In genomic region chr10:71850021-71850744, GRCh38 we compare ENCODE assay signal across 8 cellular contexts. TPM values are rescaled to one million over a fixed set of nuclear protein-coding genes. Genes with fewer than 3 reads are reported as not detected.
A peak's percentile ranks its signal among the peaks of the same experiment; 100 is the strongest.
DNase-seq lines count a peak whose midpoint lies in the region; ATAC-seq, FAIRE-seq and TF ChIP-seq lines count a peak whose summit lies in the region.

No MANE protein-coding gene starts in this region.

- no peak for DNase-seq in GM19239 (ENCODE audit: insufficient read length, low spot score)
- no peak for DNase-seq in T-helper 17 cell
- DNase-seq in foreskin fibroblast = no peak
- DNase-seq in skeletal muscle cell (ENCODE audit: low read depth) = no peak
- DNase-seq in stimulated activated naive CD4-positive, alpha-beta T cell treated with Interleukin-2 at 50 U/mL for 16 hours (lab: John Stamatoyannopoulos, UW) = no peak
- no peak for DNase-seq in GM10248 (ENCODE audit: extremely low spot score)
- DNase-seq in SHP77 treated with DMSO at 0.1 percent for 48 hours (lab: John Stamatoyannopoulos, UW) = no peak

- no peaks in the 10 kb centered on the region for H3K9me3 ChIP-seq in T-helper 17 cell (ENCODE audit: control insufficient read depth, low read length, poor library complexity, severe bottlenecking)

- POLR2A ChIA-PET in GM10248 (lab: Yijun Ruan, JAX) = interaction anchor here (0.6 to 2.3 kb wide), 4 partner anchors 10 to 28 kb away, joined by 4 to 25 read pairs (median 10); no protein-coding TSS in a partner anchor

- peak; percentile 40 for FAIRE-seq in GM19239 (lab: Jason Lieb, UNC)

- no peak for ATAC-seq in T-helper 17 cell
- no peak for ATAC-seq in GM21619 (IDR thresholded peaks at IDR 0.05; ENCODE audit: unreplicated experiment)

- H3K4me1 Mint-ChIP-seq in T-helper 17 cell = peaks cover 38% of the 10 kb centered on the region

- H3K4me3 ChIP-seq in foreskin fibroblast (ENCODE audit: low read depth in 1 of 2, low read length in 2 of 2) (peak overlapping the region; percentile 86 to 99), skeletal muscle cell (ENCODE audit: low read depth, low read length) (peak overlapping the region; percentile 98)

- peak overlapping the region; percentile 90 for H3K27ac Mint-ChIP-seq in T-helper 17 cell

- no peaks in the 10 kb centered on the region for H3K36me3 Mint-ChIP-seq in T-helper 17 cell (ENCODE audit: low read depth)

- peak overlapping the region; percentile 97 for H3K4me3 Mint-ChIP-seq in T-helper 17 cell

- TF ChIP-seq CTCF in foreskin fibroblast (IDR thresholded peaks at IDR 0.05; ENCODE audit: low read depth, low read length) (no peak), GM10248 (IDR thresholded peaks at IDR 0.05; ENCODE audit: control extremely low read depth, extremely low read depth, low read depth, missing control alignments) (no peak)

- no peaks in the 10 kb centered on the region for H3K27me3 Mint-ChIP-seq in T-helper 17 cell

- CTCF ChIA-PET in GM10248 (lab: Yijun Ruan, JAX) = interaction anchor here (1.2 to 6.7 kb wide), 6 partner anchors 9 to 77 kb away, joined by 3 to 48 read pairs (median 3); no protein-coding TSS in a partner anchor

RNA-seq across cellular contexts. Expression of gene PSAP, which starts 0.9 kb away (rescaled TPM):
- total RNA-seq in T-helper 17 cell = 100 to 1,000 TPM; 225 to 235 TPM
